4 cellular contexts compared by ENCODE assay signal in the genomic region with DNA sequence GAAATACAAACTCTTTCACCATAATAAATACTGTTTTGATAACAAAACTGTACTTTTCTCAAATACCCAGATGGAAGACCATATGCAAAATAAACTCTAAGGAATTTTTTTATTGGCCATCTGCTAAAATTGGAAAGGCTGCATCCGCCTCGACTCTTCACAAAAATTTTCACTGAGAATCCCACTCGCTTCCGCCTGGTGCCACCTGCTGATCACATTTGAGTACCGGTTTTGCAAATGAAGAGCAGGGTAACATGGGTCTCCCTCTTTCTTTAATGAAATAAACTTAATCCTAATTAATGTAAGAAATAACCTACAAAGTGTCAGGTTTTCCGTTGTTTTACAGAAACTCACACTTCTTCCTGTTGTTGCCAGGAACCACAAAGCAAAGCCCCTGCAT.
TF ChIP-seq lines count a peak whose summit lies in the region.

No MANE protein-coding gene starts in this region.

TF ChIP-seq in A549, 52 proteins besides CTCF, POLR2A, EP300 and RAD21:
- TF ChIP-seq, protein P1, sequence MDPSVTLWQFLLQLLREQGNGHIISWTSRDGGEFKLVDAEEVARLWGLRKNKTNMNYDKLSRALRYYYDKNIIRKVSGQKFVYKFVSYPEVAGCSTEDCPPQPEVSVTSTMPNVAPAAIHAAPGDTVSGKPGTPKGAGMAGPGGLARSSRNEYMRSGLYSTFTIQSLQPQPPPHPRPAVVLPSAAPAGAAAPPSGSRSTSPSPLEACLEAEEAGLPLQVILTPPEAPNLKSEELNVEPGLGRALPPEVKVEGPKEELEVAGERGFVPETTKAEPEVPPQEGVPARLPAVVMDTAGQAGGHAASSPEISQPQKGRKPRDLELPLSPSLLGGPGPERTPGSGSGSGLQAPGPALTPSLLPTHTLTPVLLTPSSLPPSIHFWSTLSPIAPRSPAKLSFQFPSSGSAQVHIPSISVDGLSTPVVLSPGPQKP (IDR thresholded peaks at IDR 0.05; ENCODE audit: low read depth, low read length): no peak
- TF ChIP-seq FOXS1 (CRISPR knock-in tag; IDR thresholded peaks at IDR 0.05): no peak
- TF ChIP-seq, protein P2, sequence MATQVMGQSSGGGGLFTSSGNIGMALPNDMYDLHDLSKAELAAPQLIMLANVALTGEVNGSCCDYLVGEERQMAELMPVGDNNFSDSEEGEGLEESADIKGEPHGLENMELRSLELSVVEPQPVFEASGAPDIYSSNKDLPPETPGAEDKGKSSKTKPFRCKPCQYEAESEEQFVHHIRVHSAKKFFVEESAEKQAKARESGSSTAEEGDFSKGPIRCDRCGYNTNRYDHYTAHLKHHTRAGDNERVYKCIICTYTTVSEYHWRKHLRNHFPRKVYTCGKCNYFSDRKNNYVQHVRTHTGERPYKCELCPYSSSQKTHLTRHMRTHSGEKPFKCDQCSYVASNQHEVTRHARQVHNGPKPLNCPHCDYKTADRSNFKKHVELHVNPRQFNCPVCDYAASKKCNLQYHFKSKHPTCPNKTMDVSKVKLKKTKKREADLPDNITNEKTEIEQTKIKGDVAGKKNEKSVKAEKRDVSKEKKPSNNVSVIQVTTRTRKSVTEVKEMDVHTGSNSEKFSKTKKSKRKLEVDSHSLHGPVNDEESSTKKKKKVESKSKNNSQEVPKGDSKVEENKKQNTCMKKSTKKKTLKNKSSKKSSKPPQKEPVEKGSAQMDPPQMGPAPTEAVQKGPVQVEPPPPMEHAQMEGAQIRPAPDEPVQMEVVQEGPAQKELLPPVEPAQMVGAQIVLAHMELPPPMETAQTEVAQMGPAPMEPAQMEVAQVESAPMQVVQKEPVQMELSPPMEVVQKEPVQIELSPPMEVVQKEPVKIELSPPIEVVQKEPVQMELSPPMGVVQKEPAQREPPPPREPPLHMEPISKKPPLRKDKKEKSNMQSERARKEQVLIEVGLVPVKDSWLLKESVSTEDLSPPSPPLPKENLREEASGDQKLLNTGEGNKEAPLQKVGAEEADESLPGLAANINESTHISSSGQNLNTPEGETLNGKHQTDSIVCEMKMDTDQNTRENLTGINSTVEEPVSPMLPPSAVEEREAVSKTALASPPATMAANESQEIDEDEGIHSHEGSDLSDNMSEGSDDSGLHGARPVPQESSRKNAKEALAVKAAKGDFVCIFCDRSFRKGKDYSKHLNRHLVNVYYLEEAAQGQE (IDR thresholded peaks at IDR 0.05): no peak
- TF ChIP-seq SMC3 (IDR thresholded peaks at IDR 0.05): peak; percentile 27; the same call in 1 of the 3 replicates
- no peak for TF ChIP-seq KDM1A (IDR thresholded peaks at IDR 0.05; ENCODE audit: low read depth)
TF ChIP-seq in A549: peak in this region for 1.

TF ChIP-seq in GM23338, 12 proteins besides CTCF, POLR2A, EP300 and RAD21:
- no peak for TF ChIP-seq ZNF114 (CRISPR knock-in tag; IDR thresholded peaks at IDR 0.05)
- TF ChIP-seq POLR2AphosphoS5 (IDR thresholded peaks at IDR 0.05; ENCODE audit: low read depth): no peak
- TF ChIP-seq NANOG (IDR thresholded peaks at IDR 0.05; ENCODE audit: borderline replicate concordance): no peak
- no peak for TF ChIP-seq JUNB (IDR thresholded peaks at IDR 0.05; ENCODE audit: unreplicated experiment)

TF ChIP-seq in K562, 482 proteins besides CTCF, POLR2A, EP300 and RAD21:
- TF ChIP-seq ELF1 (tag; IDR thresholded peaks at IDR 0.05): no peak
- no peak for TF ChIP-seq ZNF551 (CRISPR knock-in tag; IDR thresholded peaks at IDR 0.05)
- no peak for TF ChIP-seq ZNF184 (CRISPR knock-in tag; IDR thresholded peaks at IDR 0.05)
- TF ChIP-seq, protein P3, sequence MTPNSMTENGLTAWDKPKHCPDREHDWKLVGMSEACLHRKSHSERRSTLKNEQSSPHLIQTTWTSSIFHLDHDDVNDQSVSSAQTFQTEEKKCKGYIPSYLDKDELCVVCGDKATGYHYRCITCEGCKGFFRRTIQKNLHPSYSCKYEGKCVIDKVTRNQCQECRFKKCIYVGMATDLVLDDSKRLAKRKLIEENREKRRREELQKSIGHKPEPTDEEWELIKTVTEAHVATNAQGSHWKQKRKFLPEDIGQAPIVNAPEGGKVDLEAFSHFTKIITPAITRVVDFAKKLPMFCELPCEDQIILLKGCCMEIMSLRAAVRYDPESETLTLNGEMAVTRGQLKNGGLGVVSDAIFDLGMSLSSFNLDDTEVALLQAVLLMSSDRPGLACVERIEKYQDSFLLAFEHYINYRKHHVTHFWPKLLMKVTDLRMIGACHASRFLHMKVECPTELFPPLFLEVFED (CRISPR knock-in tag; conservative IDR thresholded peaks at IDR 0.05): no peak
- TF ChIP-seq MAFG (tag; conservative IDR thresholded peaks at IDR 0.05): no peak
- TF ChIP-seq HDAC3 (IDR thresholded peaks at IDR 0.05; ENCODE audit: borderline replicate concordance, partially characterized antibody): no peak
- TF ChIP-seq KLF16 (IDR thresholded peaks at IDR 0.05): no peak
- no peak for TF ChIP-seq U2AF2 (optimal IDR thresholded peaks at IDR 0.05; ENCODE audit: low read depth, low read length)
- no peak for TF ChIP-seq HNRNPLL (IDR thresholded peaks at IDR 0.05; ENCODE audit: low read depth, low read length, poor library complexity, severe bottlenecking)
- TF ChIP-seq NR3C1 (CRISPR knock-in tag; IDR thresholded peaks at IDR 0.05): no peak
- no peak for TF ChIP-seq RB1 (IDR thresholded peaks at IDR 0.05; ENCODE audit: low read depth)
- TF ChIP-seq SIN3A (IDR thresholded peaks at IDR 0.05; ENCODE audit: borderline replicate concordance in 2 of 2, control insufficient read depth in 1 of 2, low read depth in 2 of 2, low read length in 2 of 2): no peak
- no peak for TF ChIP-seq BRD9 (IDR thresholded peaks at IDR 0.05; ENCODE audit: low read depth, partially characterized antibody)
- no peak for TF ChIP-seq ZNF583 (CRISPR knock-in tag; IDR thresholded peaks at IDR 0.05)
- no peak for TF ChIP-seq ZC3H11A (IDR thresholded peaks at IDR 0.05; ENCODE audit: low read depth, low read length)
- no peak for TF ChIP-seq ZNF57 (CRISPR knock-in tag; IDR thresholded peaks at IDR 0.05)
- no peak for TF ChIP-seq ILK (tag; IDR thresholded peaks at IDR 0.05; ENCODE audit: borderline replicate concordance, low read depth)
- TF ChIP-seq ASH1L (IDR thresholded peaks at IDR 0.05; ENCODE audit: borderline replicate concordance, low read depth, partially characterized antibody): no peak

TF ChIP-seq in HepG2, 621 proteins besides CTCF, POLR2A, EP300 and RAD21:
- TF ChIP-seq STAG1 (CRISPR knock-in tag; IDR thresholded peaks at IDR 0.05): peak; percentile 57
- no peak for TF ChIP-seq RBFOX2 (IDR thresholded peaks at IDR 0.05; ENCODE audit: low read depth, low read length)
